28 cellular contexts compared by ENCODE assay signal in the genomic region with DNA sequence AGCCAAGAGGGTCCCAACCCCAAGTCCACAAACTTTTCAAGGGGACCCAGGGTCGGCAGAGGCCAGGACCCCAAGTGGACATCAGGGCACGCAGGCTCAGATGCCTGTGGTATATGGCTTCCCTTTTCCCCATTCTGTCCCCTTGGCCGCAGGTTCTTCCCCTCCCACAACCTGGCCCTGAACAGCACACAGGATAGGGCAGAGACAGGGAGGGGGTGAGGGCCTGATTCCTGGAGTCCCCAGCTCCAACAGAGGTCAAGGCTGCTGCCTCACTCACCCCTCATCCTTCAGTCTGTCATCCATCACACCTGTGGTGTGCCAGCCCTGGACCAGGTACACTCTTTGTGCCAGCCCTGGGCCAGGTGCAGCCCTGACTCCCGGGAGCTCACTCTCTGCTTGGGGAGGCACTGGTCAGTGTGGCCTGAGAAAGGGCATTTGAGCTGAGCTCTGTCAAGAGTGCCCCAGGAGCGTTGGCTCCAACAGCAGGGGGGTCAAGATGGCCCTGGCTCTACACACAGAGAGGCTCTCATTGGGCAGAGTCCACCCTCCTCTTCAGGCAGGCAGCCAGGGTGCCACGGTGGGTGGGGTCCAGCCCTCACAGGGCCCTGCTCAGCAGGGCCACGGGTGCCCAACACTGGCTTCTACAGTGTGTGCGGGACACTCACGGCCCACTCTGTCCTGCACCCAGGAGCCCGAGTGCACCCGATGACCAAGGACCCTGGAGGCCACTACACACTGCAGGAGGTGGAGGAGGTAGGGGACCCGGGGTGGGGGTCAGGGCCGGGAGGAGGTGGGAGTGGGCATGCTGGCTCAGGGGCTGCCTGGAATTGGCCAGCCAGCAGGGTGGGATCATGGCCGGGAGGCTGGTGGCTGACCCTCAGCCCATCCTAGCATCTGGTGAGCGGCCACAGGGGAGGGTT. TPM values are rescaled to one million over a fixed set of nuclear protein-coding genes. Genes with fewer than 3 reads are reported as not detected.
"Had no signal": no experiment of that assay in that cellular context is flagged by ENCODE, and none has a peak within 500 bp of the region (broad histone marks: within the 10 kb centered on the region; RNA-seq: fewer than 3 reads in every experiment).

No MANE protein-coding gene starts in this region.

- H3K4me3 Mint-ChIP-seq: activated CD4-positive, alpha-beta memory T cell treated with anti-CD3 and anti-CD28 coated beads, Interleukin-2, amount 10 ng/mL, durations not matched to agents 7 days and 5 days; activated CD4-positive, alpha-beta T cell treated with anti-CD3 and anti-CD28 coated beads for 36 hours; activated T-helper 17 cell treated with anti-CD3 and anti-CD28 coated beads, Interleukin-2, amount 50 U/mL, for 72 hours had no signal

- H3K4me1 Mint-ChIP-seq: activated CD4-positive, alpha-beta memory T cell treated with anti-CD3 and anti-CD28 coated beads, Interleukin-2, amount 10 ng/mL, durations not matched to agents 7 days and 5 days; activated CD4-positive, alpha-beta T cell treated with anti-CD3 and anti-CD28 coated beads for 36 hours; activated T-helper 17 cell treated with anti-CD3 and anti-CD28 coated beads, Interleukin-2, amount 50 U/mL, for 72 hours had no signal

- H3K27me3 Mint-ChIP-seq: activated CD4-positive, alpha-beta T cell treated with anti-CD3 and anti-CD28 coated beads for 36 hours had no signal

- FAIRE-seq: K562 had no signal

- H3K36me3 ChIP-seq: ascending aorta, WERI-Rb-1 had no signal

- H3K27ac ChIP-seq: ascending aorta, body of pancreas, WERI-Rb-1 had no signal

- ATAC-seq: activated CD4-positive, alpha-beta T cell treated with anti-CD3 and anti-CD28 coated beads for 36 hours; activated T-helper 17 cell treated with anti-CD3 and anti-CD28 coated beads, Interleukin-2, amount 50 U/mL, for 72 hours; body of pancreas; K562 had no signal

- DNase-seq: activated CD4-positive, alpha-beta memory T cell treated with anti-CD3 and anti-CD28 coated beads, Interleukin-2, amount 10 ng/mL, durations not matched to agents 7 days and 5 days; activated CD4-positive, alpha-beta T cell treated with anti-CD3 and anti-CD28 coated beads for 36 hours; activated CD4-positive, alpha-beta T cell treated with anti-CD3 and anti-CD28 coated beads, Interleukin-2, amount 50 U/mL, for 1 hour; activated gamma-delta T cell; activated naive CD4-positive, alpha-beta T cell treated with anti-CD3 and anti-CD28 coated beads, Interleukin-2, amount 50 U/mL, for 16 hours; activated T-cell treated with anti-CD3 and anti-CD28 coated beads for 4 hours; activated T-cell treated with anti-CD3 and anti-CD28 coated beads, Interleukin-2, amount 50 U/mL, for 48 hours; amniotic stem cell; body of pancreas; Karpas-422; NCI-H1105 treated with DMSO at 0.1 percent for 48 hours; NCI-H1436 treated with DMSO at 0.1 percent for 48 hours; NCI-H187; NCI-H2081; NCI-H226; NCI-H510A; NCI-H526 treated with DMSO at 0.1 percent for 48 hours; NCI-H82; SIG-M5; T-helper 1 cell; WERI-Rb-1 had no signal

- H3K9me3 ChIP-seq: ascending aorta, body of pancreas had no signal

- H3K4me1 ChIP-seq: ascending aorta, body of pancreas had no signal

- H3K9me3 Mint-ChIP-seq: activated CD4-positive, alpha-beta memory T cell treated with anti-CD3 and anti-CD28 coated beads, Interleukin-2, amount 10 ng/mL, durations not matched to agents 7 days and 5 days; activated T-helper 17 cell treated with anti-CD3 and anti-CD28 coated beads, Interleukin-2, amount 50 U/mL, for 72 hours had no signal

- H3K27ac Mint-ChIP-seq: activated CD4-positive, alpha-beta memory T cell treated with anti-CD3 and anti-CD28 coated beads, Interleukin-2, amount 10 ng/mL, durations not matched to agents 7 days and 5 days; activated CD4-positive, alpha-beta T cell treated with anti-CD3 and anti-CD28 coated beads for 36 hours; activated T-helper 17 cell treated with anti-CD3 and anti-CD28 coated beads, Interleukin-2, amount 50 U/mL, for 72 hours had no signal

- H3K27me3 ChIP-seq: ascending aorta, body of pancreas had no signal

- H3K4me3 ChIP-seq: ascending aorta, body of pancreas, K562 had no signal

RNA-seq across cellular contexts. Expression of gene AGXT, which starts 1.6 kb away (rescaled TPM):
- total RNA-seq: activated CD4-positive, alpha-beta memory T cell treated with anti-CD3 and anti-CD28 coated beads, Interleukin-2, amount 10 ng/mL, durations not matched to agents 7 days and 5 days; activated CD4-positive, alpha-beta T cell treated with anti-CD3 and anti-CD28 coated beads for 36 hours; activated CD8-positive, alpha-beta memory T cell treated with anti-CD3 and anti-CD28 coated beads for 36 hours; activated T-helper 17 cell treated with anti-CD3 and anti-CD28 coated beads, Interleukin-2, amount 50 U/mL, for 72 hours; ascending aorta; OCI-LY7; T-helper 2 cell treated with Interferon-gamma antibody and Interleukin-4, amounts not matched to agents 100 ng/mL and 5 ng/mL, for 36 hours had no signal
- polyA plus RNA-seq: K562 had no signal

RNA-seq across cellular contexts. Expression of gene MAB21L4, which starts 25.7 kb away (rescaled TPM):
- total RNA-seq: activated CD4-positive, alpha-beta memory T cell treated with anti-CD3 and anti-CD28 coated beads, Interleukin-2, amount 10 ng/mL, durations not matched to agents 7 days and 5 days; activated CD4-positive, alpha-beta T cell treated with anti-CD3 and anti-CD28 coated beads for 36 hours; activated CD8-positive, alpha-beta memory T cell treated with anti-CD3 and anti-CD28 coated beads for 36 hours; activated T-helper 17 cell treated with anti-CD3 and anti-CD28 coated beads, Interleukin-2, amount 50 U/mL, for 72 hours; ascending aorta; K562; OCI-LY7; RPMI7951; T-helper 2 cell treated with Interferon-gamma antibody and Interleukin-4, amounts not matched to agents 100 ng/mL and 5 ng/mL, for 36 hours had no signal

RNA-seq across cellular contexts. Expression of gene CROCC2, which starts 35.9 kb away (rescaled TPM):
- total RNA-seq: activated CD4-positive, alpha-beta memory T cell treated with anti-CD3 and anti-CD28 coated beads, Interleukin-2, amount 10 ng/mL, durations not matched to agents 7 days and 5 days; activated CD4-positive, alpha-beta T cell treated with anti-CD3 and anti-CD28 coated beads for 36 hours; activated CD8-positive, alpha-beta memory T cell treated with anti-CD3 and anti-CD28 coated beads for 36 hours; activated T-helper 17 cell treated with anti-CD3 and anti-CD28 coated beads, Interleukin-2, amount 50 U/mL, for 72 hours; K562; OCI-LY7; T-helper 2 cell treated with Interferon-gamma antibody and Interleukin-4, amounts not matched to agents 100 ng/mL and 5 ng/mL, for 36 hours had no signal
- polyA plus RNA-seq: K562 had no signal

RNA-seq across cellular contexts. Expression of gene KIF1A, which starts 50.2 kb away (rescaled TPM):
- total RNA-seq: OCI-LY7 had no signal
